ENCODE assay signal across 11 cellular contexts in the genomic region with DNA sequence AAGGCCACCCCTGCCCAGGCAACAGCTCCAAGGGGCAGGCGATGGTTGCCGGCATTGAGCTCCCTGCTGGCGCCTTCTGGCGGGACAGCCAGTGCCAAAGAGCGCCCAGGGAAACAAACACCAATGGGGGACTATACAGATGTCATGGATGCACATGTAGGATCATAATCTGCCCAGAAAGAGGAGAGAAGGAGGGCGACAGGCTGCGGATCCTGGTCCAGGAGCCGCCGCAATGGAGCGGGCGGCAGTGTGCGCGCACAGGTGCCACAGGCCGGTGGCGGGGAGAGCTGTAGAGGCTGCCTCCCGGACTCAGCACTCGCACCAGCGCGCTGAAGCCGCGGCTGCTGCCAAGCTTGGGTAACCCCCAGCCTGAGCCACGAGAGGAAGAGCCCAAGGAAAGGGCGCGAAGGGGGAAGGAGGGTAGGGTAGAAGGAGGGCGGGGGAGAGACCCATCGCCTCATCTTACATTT. TPM values are rescaled to one million over a fixed set of nuclear protein-coding genes. Genes with fewer than 3 reads are reported as not detected.
DNase-seq lines count a peak whose midpoint lies in the region; ATAC-seq, FAIRE-seq and TF ChIP-seq lines count a peak whose summit lies in the region.
"Had no signal": no experiment of that assay in that cellular context is flagged by ENCODE, and none has a peak within 500 bp of the region (broad histone marks: within the 10 kb centered on the region; RNA-seq: fewer than 3 reads in every experiment).

No MANE protein-coding gene starts in this region.

- no peaks in the 10 kb centered on the region for H3K4me1 ChIP-seq in suprapubic skin

- H3K27ac ChIP-seq in suprapubic skin, result no peak overlapping the region

- peak; percentile 68 for ATAC-seq in SK-N-SH treated with all-trans-retinoic acid at 6 μM for 48 hours
- ATAC-seq: GM12878 had no signal

- no peaks in the 10 kb centered on the region for H3K9me3 ChIP-seq in suprapubic skin

- peaks cover 23% of the 10 kb centered on the region for H3K27me3 ChIP-seq in suprapubic skin

- no peak for TF ChIP-seq CTCF in suprapubic skin (IDR thresholded peaks at IDR 0.05)

- TF ChIP-seq POLR2A in suprapubic skin (IDR thresholded peaks at IDR 0.05), result no peak
- no peak for TF ChIP-seq POLR2A in GM12891 (IDR thresholded peaks at IDR 0.05; ENCODE audit: low read depth, low read length)

- H3K4me3 ChIP-seq in suprapubic skin, result peak overlapping the region; percentile 32
- H3K4me3 ChIP-seq: GM12878 had no signal

- TF ChIP-seq EP300 in suprapubic skin (IDR thresholded peaks at IDR 0.05), result no peak

- peak; percentile 95 for DNase-seq in NCI-H1417 (lab: John Stamatoyannopoulos, UW)
- no peak for DNase-seq in NCI-H1417 treated with DMSO at 0.1 percent for 48 hours (lab: John Stamatoyannopoulos, UW)
- DNase-seq in islet precursor cell, result peak; percentile 80
- DNase-seq in suprapubic skin (ENCODE audit: low spot score in 2 of 2), result peak in 1 of 2 donors; percentile 22
- DNase-seq in kidney glomerular epithelial cell (lab: John Stamatoyannopoulos, UW), result no peak
- no peak for DNase-seq in T-helper 1 cell
- no peak for DNase-seq in GM12891 (ENCODE audit: insufficient read length, low spot score)
- DNase-seq: 8988T had no signal

- H3K36me3 ChIP-seq in suprapubic skin, result no peaks in the 10 kb centered on the region

- 6% methylated on average over 26 of the region's 26 CpGs for WGBS in suprapubic skin

- FAIRE-seq in GM12891 (lab: Jason Lieb, UNC), result no peak
- FAIRE-seq: GM12878 had no signal

TF ChIP-seq in SK-N-SH treated with all-trans-retinoic acid at 6 μM for 48 hours, 23 proteins besides CTCF, POLR2A, EP300 and RAD21 (continues in another document):
- no peak for TF ChIP-seq ESRRG (CRISPR knock-in tag; IDR thresholded peaks at IDR 0.05)
- TF ChIP-seq, protein P1, sequence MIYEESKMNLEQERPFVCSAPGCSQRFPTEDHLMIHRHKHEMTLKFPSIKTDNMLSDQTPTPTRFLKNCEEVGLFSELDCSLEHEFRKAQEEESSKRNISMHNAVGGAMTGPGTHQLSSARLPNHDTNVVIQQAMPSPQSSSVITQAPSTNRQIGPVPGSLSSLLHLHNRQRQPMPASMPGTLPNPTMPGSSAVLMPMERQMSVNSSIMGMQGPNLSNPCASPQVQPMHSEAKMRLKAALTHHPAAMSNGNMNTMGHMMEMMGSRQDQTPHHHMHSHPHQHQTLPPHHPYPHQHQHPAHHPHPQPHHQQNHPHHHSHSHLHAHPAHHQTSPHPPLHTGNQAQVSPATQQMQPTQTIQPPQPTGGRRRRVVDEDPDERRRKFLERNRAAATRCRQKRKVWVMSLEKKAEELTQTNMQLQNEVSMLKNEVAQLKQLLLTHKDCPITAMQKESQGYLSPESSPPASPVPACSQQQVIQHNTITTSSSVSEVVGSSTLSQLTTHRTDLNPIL (CRISPR knock-in tag; IDR thresholded peaks at IDR 0.05; ENCODE audit: low read depth), result no peak
- TF ChIP-seq GLIS3 (CRISPR knock-in tag; IDR thresholded peaks at IDR 0.05), result no peak
- no peak for TF ChIP-seq CSDC2 (CRISPR knock-in tag; IDR thresholded peaks at IDR 0.05)
- TF ChIP-seq BACH2 (CRISPR knock-in tag; IDR thresholded peaks at IDR 0.05; ENCODE audit: borderline replicate concordance), result no peak
- TF ChIP-seq PPARA (CRISPR knock-in tag; IDR thresholded peaks at IDR 0.05; ENCODE audit: borderline replicate concordance), result no peak
- TF ChIP-seq ZNF8 (CRISPR knock-in tag; IDR thresholded peaks at IDR 0.05), result no peak
- TF ChIP-seq, protein P2, sequence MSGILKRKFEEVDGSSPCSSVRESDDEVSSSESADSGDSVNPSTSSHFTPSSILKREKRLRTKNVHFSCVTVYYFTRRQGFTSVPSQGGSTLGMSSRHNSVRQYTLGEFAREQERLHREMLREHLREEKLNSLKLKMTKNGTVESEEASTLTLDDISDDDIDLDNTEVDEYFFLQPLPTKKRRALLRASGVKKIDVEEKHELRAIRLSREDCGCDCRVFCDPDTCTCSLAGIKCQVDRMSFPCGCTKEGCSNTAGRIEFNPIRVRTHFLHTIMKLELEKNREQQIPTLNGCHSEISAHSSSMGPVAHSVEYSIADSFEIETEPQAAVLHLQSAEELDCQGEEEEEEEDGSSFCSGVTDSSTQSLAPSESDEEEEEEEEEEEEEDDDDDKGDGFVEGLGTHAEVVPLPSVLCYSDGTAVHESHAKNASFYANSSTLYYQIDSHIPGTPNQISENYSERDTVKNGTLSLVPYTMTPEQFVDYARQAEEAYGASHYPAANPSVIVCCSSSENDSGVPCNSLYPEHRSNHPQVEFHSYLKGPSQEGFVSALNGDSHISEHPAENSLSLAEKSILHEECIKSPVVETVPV (CRISPR knock-in tag; IDR thresholded peaks at IDR 0.05), result no peak
- no peak for TF ChIP-seq ZNF70 (CRISPR knock-in tag; IDR thresholded peaks at IDR 0.05)
- TF ChIP-seq ZNF565 (CRISPR knock-in tag; conservative IDR thresholded peaks at IDR 0.05; ENCODE audit: low read depth), result no peak
- no peak for TF ChIP-seq ZC3H10 (CRISPR knock-in tag; IDR thresholded peaks at IDR 0.05)
- TF ChIP-seq, protein P3, sequence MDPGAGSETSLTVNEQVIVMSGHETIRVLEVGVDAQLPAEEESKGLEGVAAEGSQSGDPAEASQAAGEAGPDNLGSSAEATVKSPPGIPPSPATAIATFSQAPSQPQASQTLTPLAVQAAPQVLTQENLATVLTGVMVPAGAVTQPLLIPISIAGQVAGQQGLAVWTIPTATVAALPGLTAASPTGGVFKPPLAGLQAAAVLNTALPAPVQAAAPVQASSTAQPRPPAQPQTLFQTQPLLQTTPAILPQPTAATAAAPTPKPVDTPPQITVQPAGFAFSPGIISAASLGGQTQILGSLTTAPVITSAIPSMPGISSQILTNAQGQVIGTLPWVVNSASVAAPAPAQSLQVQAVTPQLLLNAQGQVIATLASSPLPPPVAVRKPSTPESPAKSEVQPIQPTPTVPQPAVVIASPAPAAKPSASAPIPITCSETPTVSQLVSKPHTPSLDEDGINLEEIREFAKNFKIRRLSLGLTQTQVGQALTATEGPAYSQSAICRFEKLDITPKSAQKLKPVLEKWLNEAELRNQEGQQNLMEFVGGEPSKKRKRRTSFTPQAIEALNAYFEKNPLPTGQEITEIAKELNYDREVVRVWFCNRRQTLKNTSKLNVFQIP (CRISPR knock-in tag; IDR thresholded peaks at IDR 0.05; ENCODE audit: borderline replicate concordance, low read depth), result no peak
- TF ChIP-seq ISL1 (CRISPR knock-in tag; IDR thresholded peaks at IDR 0.05), result no peak

TF ChIP-seq in GM12891, 5 proteins besides CTCF, POLR2A, EP300 and RAD21:
- no peak for TF ChIP-seq TAF1 (IDR thresholded peaks at IDR 0.05; ENCODE audit: low read depth, low read length)
- TF ChIP-seq POLR2AphosphoS5 (IDR thresholded peaks at IDR 0.05; ENCODE audit: low read depth, low read length), result no peak
- no peak for TF ChIP-seq PAX5 (IDR thresholded peaks at IDR 0.05; ENCODE audit: insufficient read depth, low read length, severe bottlenecking)
- no peak for TF ChIP-seq POU2F2 (IDR thresholded peaks at IDR 0.05; ENCODE audit: low read depth, low read length)
- TF ChIP-seq SPI1 (IDR thresholded peaks at IDR 0.05; ENCODE audit: low read depth, low read length), result no peak

RNA-seq across cellular contexts. Expression of a gene that starts 0.4 kb away (rescaled TPM):
- 1 to 10 TPM in 1 of 4 donors, under 1 TPM in 3; 0.13 to 1.4 (median 0.43) TPM for total RNA-seq in suprapubic skin
- not detected for polyA plus RNA-seq in GM12891 (2012; ENCODE audit: low read depth, missing spikeins)
- total RNA-seq: GM12878, liver had no signal
- polyA plus RNA-seq: GM12878, liver had no signal

Comparison
In these comparisons a context has a peak if more than half of its experiments do, and no peak if none do; other contexts are left out.
1. DNase-seq: peak in NCI-H1417 (3 of 3) and islet precursor cell (single experiment); none in NCI-H1417 treated with DMSO at 0.1 percent for 48 hours (single experiment), kidney glomerular epithelial cell (single experiment), T-helper 1 cell (0 of 5) and GM12891 (single experiment).